In the genomic region with DNA sequence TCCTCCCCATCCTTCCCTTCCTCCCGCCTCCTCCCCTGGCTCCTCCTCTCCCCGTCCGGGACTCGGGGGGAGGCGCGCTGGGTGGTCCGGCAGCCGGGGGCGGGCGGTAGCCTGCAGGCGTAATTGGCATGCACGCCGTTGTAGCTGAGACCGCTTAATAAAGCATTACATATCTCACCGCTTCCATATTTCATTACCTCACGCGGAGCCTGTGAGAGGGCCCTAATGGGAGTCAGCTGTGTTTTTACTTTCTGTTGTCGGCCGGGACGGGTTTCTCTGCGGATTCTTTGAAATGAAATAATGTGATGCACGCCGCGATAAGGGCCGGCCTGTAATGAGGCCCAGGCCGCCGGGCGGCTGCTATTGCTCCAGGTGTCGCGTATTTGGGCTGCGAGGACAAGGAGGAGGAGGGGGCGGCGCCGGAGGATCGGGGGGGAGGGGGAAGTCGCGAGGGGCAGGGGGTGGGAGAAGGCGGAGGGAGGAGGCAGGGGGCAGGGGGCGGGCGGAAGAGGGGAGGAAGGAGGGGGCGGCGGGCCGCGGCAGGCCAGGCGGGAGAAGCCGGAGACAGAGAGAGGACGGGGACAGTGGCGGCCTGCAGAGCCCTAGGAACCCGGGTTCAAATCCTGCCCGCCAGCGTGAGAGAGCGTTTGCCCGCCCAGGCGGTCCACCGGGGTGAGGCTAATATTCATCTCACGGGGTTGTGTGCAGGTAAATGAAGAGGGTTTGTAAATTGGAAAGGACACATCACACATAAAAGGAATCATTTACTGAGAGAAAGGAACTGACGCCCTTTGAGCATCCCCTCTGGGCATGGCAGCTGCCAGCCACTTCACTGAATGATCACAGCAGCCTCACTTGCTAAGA, we compare ENCODE assay signal across 8 cellular contexts.
DNase-seq lines count a peak whose midpoint lies in the region; ATAC-seq and TF ChIP-seq lines count a peak whose summit lies in the region.

No MANE protein-coding gene starts in this region.

- peaks cover 8% of the 10 kb centered on the region for H3K4me1 ChIP-seq in iPS-15b (ENCODE audit: control insufficient read depth, insufficient read depth, low read length)

- H3K9ac ChIP-seq in iPS-15b (ENCODE audit: low read depth, low read length) = no peak overlapping the region

- peaks cover 26% of the 10 kb centered on the region for H3K27me3 ChIP-seq in iPS-15b (ENCODE audit: control insufficient read depth, insufficient read depth, low read length)

- TF ChIP-seq CTCF in retinal pigment epithelial cell (conservative IDR thresholded peaks at IDR 0.05; ENCODE audit: low read depth, low read length) = no peak
- TF ChIP-seq CTCF in GM20000 (IDR thresholded peaks at IDR 0.05; ENCODE audit: extremely low read depth, missing control alignments) = no peak

- H3K36me3 ChIP-seq in iPS-15b (ENCODE audit: control insufficient read depth, insufficient read depth, low read length) = no peaks in the 10 kb centered on the region

- DNase-seq in AG08396 (ENCODE audit: low spot score) = peak; percentile 62
- DNase-seq in HT-29 (ENCODE audit: low spot score) = peak; percentile 56
- DNase-seq in astrocyte of the hippocampus (ENCODE audit: low read depth, low spot score) = peak; percentile 63
- peak; percentile 1 for DNase-seq in retinal pigment epithelial cell (ENCODE audit: low read depth)
- DNase-seq in SIG-M5 treated with dmso at 0.1 percent for 504 hours (lab: John Stamatoyannopoulos, UW; ENCODE audit: unreplicated experiment) = no peak
- no peak for DNase-seq in GM20000 (ENCODE audit: low spot score)

- H3K9me3 ChIP-seq in iPS-15b (ENCODE audit: control insufficient read depth, insufficient read depth, low read length) = no peaks in the 10 kb centered on the region

- no peak for ATAC-seq in GM19467 (IDR thresholded peaks at IDR 0.05; ENCODE audit: unreplicated experiment)

- H3K4me3 ChIP-seq in iPS-15b (ENCODE audit: low read depth, low read length) = peak overlapping the region; percentile 56
- peak overlapping the region; percentile 29 for H3K4me3 ChIP-seq in retinal pigment epithelial cell (ENCODE audit: low read length)

Comparison
In these comparisons a context has a peak if more than half of its experiments do, and no peak if none do; other contexts are left out.
1. DNase-seq: peak in AG08396 (single experiment), HT-29 (single experiment), astrocyte of the hippocampus (single experiment) and retinal pigment epithelial cell (single experiment); none in SIG-M5 treated with dmso at 0.1 percent for 504 hours (single experiment) and GM20000 (single experiment).